ENCODE assay signal across 1 cellular context in genomic region chr11:64619196-64619595, GRCh38.
TF ChIP-seq lines count a peak whose summit lies in the region.

No MANE protein-coding gene starts in this region.

TF ChIP-seq in H1, 55 proteins besides CTCF, POLR2A, EP300 and RAD21 (continued from another document):
- no peak for TF ChIP-seq ZNF274 (IDR thresholded peaks at IDR 0.05; ENCODE audit: borderline replicate concordance, extremely low read depth, low read length)
- TF ChIP-seq SP4 (IDR thresholded peaks at IDR 0.05; ENCODE audit: low read length): no peak
- TF ChIP-seq EGR1 (IDR thresholded peaks at IDR 0.05; ENCODE audit: borderline replicate concordance, low read depth, low read length): no peak
- TF ChIP-seq CHD2 (IDR thresholded peaks at IDR 0.05; ENCODE audit: low read length): no peak
